In the genomic region with DNA sequence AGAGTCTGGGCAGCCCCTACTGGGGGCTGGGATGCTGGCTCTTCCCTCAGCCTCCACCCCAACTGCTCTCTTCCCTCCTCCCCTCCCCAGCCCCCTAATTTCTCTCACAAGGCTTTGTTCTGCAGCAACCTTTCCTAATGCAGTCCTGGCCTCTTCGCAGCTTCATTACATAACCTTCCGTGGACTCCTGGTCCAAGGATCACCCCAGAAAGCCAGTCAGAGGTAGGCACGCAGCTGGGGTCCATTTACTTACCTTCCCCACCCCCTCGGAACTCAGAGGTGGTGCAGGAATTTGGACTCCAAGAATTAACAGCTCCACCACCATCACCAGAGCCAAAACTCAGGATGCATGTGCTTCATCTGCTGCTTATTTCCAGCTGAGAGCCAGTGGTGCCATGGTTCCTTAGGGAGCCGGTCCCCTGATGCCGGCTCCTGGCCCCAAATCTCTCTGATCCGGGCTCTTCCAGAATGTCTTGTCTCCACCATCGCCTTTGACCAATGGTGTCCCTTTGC, we compare ENCODE assay signal across 1 cellular context.
TF ChIP-seq lines count a peak whose summit lies in the region.

No MANE protein-coding gene starts in this region.

TF ChIP-seq in HepG2, 621 proteins besides CTCF, POLR2A, EP300 and RAD21 (continues in another document):
- TF ChIP-seq FOXA3 (CRISPR knock-in tag; IDR thresholded peaks at IDR 0.05): 0 out of 2 replicates have a peak, but pooled peaks have one; percentile 30
- TF ChIP-seq, protein P1, sequence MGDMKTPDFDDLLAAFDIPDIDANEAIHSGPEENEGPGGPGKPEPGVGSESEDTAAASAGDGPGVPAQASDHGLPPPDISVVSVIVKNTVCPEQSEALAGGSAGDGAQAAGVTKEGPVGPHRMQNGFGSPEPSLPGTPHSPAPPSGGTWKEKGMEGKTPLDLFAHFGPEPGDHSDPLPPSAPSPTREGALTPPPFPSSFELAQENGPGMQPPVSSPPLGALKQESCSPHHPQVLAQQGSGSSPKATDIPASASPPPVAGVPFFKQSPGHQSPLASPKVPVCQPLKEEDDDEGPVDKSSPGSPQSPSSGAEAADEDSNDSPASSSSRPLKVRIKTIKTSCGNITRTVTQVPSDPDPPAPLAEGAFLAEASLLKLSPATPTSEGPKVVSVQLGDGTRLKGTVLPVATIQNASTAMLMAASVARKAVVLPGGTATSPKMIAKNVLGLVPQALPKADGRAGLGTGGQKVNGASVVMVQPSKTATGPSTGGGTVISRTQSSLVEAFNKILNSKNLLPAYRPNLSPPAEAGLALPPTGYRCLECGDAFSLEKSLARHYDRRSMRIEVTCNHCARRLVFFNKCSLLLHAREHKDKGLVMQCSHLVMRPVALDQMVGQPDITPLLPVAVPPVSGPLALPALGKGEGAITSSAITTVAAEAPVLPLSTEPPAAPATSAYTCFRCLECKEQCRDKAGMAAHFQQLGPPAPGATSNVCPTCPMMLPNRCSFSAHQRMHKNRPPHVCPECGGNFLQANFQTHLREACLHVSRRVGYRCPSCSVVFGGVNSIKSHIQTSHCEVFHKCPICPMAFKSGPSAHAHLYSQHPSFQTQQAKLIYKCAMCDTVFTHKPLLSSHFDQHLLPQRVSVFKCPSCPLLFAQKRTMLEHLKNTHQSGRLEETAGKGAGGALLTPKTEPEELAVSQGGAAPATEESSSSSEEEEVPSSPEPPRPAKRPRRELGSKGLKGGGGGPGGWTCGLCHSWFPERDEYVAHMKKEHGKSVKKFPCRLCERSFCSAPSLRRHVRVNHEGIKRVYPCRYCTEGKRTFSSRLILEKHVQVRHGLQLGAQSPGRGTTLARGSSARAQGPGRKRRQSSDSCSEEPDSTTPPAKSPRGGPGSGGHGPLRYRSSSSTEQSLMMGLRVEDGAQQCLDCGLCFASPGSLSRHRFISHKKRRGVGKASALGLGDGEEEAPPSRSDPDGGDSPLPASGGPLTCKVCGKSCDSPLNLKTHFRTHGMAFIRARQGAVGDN (CRISPR knock-in tag; IDR thresholded peaks at IDR 0.05): peak; percentile 42; the same call in 1 of the 2 replicates
- TF ChIP-seq SIX4 (CRISPR knock-in tag; IDR thresholded peaks at IDR 0.05): 0 out of 2 replicates have a peak, but pooled peaks have one; percentile 26
- no peak for TF ChIP-seq HDAC6 (IDR thresholded peaks at IDR 0.05; ENCODE audit: low read depth, low read length)
- peak; percentile 46; the same call in 1 of the 2 replicates for TF ChIP-seq ARNT2 (CRISPR knock-in tag; IDR thresholded peaks at IDR 0.05; ENCODE audit: low read depth)
- TF ChIP-seq NCOA2 (CRISPR knock-in tag; IDR thresholded peaks at IDR 0.05): peak; percentile 55
- TF ChIP-seq ETV6 (CRISPR knock-in tag; conservative IDR thresholded peaks at IDR 0.05): no peak
- TF ChIP-seq WIZ (CRISPR knock-in tag; IDR thresholded peaks at IDR 0.05): no peak; the same call in 1 of the 2 replicates
- TF ChIP-seq TEAD3 (CRISPR knock-in tag; optimal IDR thresholded peaks at IDR 0.05; ENCODE audit: borderline replicate concordance): peak; percentile 37
- TF ChIP-seq HNF4G (IDR thresholded peaks at IDR 0.05; ENCODE audit: borderline replicate concordance, low read depth, low read length): peak; percentile 86
- peak; percentile 76; the same call in 1 of the 2 replicates for TF ChIP-seq HNF4G (CRISPR knock-in tag; IDR thresholded peaks at IDR 0.05; ENCODE audit: borderline replicate concordance, low read depth)
- no peak for TF ChIP-seq ZNF382 (CRISPR knock-in tag; IDR thresholded peaks at IDR 0.05; ENCODE audit: borderline replicate concordance)
- TF ChIP-seq SOX5 (CRISPR knock-in tag; IDR thresholded peaks at IDR 0.05; ENCODE audit: borderline replicate concordance): peak; percentile 24; the same call in 1 of the 2 replicates
- no peak for TF ChIP-seq GFI1 (CRISPR knock-in tag; IDR thresholded peaks at IDR 0.05; ENCODE audit: borderline replicate concordance)
- TF ChIP-seq GLI4 (CRISPR knock-in tag; IDR thresholded peaks at IDR 0.05; ENCODE audit: borderline replicate concordance): 0 out of 2 replicates have a peak, but pooled peaks have one; percentile 43
- TF ChIP-seq, protein P2, sequence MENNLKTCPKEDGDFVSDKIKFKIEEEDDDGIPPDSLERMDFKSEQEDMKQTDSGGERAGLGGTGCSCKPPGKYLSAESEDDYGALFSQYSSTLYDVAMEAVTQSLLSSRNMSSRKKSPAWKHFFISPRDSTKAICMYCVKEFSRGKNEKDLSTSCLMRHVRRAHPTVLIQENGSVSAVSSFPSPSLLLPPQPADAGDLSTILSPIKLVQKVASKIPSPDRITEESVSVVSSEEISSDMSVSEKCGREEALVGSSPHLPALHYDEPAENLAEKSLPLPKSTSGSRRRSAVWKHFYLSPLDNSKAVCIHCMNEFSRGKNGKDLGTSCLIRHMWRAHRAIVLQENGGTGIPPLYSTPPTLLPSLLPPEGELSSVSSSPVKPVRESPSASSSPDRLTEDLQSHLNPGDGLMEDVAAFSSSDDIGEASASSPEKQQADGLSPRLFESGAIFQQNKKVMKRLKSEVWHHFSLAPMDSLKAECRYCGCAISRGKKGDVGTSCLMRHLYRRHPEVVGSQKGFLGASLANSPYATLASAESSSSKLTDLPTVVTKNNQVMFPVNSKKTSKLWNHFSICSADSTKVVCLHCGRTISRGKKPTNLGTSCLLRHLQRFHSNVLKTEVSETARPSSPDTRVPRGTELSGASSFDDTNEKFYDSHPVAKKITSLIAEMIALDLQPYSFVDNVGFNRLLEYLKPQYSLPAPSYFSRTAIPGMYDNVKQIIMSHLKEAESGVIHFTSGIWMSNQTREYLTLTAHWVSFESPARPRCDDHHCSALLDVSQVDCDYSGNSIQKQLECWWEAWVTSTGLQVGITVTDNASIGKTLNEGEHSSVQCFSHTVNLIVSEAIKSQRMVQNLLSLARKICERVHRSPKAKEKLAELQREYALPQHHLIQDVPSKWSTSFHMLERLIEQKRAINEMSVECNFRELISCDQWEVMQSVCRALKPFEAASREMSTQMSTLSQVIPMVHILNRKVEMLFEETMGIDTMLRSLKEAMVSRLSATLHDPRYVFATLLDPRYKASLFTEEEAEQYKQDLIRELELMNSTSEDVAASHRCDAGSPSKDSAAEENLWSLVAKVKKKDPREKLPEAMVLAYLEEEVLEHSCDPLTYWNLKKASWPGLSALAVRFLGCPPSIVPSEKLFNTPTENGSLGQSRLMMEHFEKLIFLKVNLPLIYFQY (CRISPR knock-in tag; IDR thresholded peaks at IDR 0.05; ENCODE audit: borderline replicate concordance): 0 out of 2 replicates have a peak, but pooled peaks have one; percentile 4
- TF ChIP-seq BRD4 (CRISPR knock-in tag; IDR thresholded peaks at IDR 0.05): no peak
- peak; percentile 51; the same call in 1 of the 2 replicates for TF ChIP-seq RXRB (CRISPR knock-in tag; IDR thresholded peaks at IDR 0.05; ENCODE audit: borderline replicate concordance)
- no peak for TF ChIP-seq ZNF775 (CRISPR knock-in tag; IDR thresholded peaks at IDR 0.05; ENCODE audit: borderline replicate concordance)
- TF ChIP-seq, protein P3, sequence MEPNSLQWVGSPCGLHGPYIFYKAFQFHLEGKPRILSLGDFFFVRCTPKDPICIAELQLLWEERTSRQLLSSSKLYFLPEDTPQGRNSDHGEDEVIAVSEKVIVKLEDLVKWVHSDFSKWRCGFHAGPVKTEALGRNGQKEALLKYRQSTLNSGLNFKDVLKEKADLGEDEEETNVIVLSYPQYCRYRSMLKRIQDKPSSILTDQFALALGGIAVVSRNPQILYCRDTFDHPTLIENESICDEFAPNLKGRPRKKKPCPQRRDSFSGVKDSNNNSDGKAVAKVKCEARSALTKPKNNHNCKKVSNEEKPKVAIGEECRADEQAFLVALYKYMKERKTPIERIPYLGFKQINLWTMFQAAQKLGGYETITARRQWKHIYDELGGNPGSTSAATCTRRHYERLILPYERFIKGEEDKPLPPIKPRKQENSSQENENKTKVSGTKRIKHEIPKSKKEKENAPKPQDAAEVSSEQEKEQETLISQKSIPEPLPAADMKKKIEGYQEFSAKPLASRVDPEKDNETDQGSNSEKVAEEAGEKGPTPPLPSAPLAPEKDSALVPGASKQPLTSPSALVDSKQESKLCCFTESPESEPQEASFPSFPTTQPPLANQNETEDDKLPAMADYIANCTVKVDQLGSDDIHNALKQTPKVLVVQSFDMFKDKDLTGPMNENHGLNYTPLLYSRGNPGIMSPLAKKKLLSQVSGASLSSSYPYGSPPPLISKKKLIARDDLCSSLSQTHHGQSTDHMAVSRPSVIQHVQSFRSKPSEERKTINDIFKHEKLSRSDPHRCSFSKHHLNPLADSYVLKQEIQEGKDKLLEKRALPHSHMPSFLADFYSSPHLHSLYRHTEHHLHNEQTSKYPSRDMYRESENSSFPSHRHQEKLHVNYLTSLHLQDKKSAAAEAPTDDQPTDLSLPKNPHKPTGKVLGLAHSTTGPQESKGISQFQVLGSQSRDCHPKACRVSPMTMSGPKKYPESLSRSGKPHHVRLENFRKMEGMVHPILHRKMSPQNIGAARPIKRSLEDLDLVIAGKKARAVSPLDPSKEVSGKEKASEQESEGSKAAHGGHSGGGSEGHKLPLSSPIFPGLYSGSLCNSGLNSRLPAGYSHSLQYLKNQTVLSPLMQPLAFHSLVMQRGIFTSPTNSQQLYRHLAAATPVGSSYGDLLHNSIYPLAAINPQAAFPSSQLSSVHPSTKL (CRISPR knock-in tag; IDR thresholded peaks at IDR 0.05): peak; percentile 67
- TF ChIP-seq, protein P4, sequence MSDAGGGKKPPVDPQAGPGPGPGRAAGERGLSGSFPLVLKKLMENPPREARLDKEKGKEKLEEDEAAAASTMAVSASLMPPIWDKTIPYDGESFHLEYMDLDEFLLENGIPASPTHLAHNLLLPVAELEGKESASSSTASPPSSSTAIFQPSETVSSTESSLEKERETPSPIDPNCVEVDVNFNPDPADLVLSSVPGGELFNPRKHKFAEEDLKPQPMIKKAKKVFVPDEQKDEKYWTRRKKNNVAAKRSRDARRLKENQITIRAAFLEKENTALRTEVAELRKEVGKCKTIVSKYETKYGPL (CRISPR knock-in tag; IDR thresholded peaks at IDR 0.05): peak; percentile 87; the same call in 1 of the 2 replicates
- TF ChIP-seq CREM (IDR thresholded peaks at IDR 0.05): peak; percentile 33
- no peak for TF ChIP-seq CREM (CRISPR knock-in tag; IDR thresholded peaks at IDR 0.05)
- no peak for TF ChIP-seq TP53 (CRISPR knock-in tag; conservative IDR thresholded peaks at IDR 0.05)
- no peak for TF ChIP-seq FOSL1 (CRISPR knock-in tag; IDR thresholded peaks at IDR 0.05; ENCODE audit: borderline replicate concordance)
- 0 out of 2 replicates have a peak, but pooled peaks have one; percentile 60 for TF ChIP-seq ZNF446 (CRISPR knock-in tag; IDR thresholded peaks at IDR 0.05)
- no peak for TF ChIP-seq ZNF34 (CRISPR knock-in tag; IDR thresholded peaks at IDR 0.05; ENCODE audit: borderline replicate concordance)
- no peak for TF ChIP-seq CBX5 (CRISPR knock-in tag; IDR thresholded peaks at IDR 0.05; ENCODE audit: borderline replicate concordance)
- TF ChIP-seq KDM2A (CRISPR knock-in tag; IDR thresholded peaks at IDR 0.05; ENCODE audit: borderline replicate concordance, low read depth): no peak
- TF ChIP-seq, protein P5, sequence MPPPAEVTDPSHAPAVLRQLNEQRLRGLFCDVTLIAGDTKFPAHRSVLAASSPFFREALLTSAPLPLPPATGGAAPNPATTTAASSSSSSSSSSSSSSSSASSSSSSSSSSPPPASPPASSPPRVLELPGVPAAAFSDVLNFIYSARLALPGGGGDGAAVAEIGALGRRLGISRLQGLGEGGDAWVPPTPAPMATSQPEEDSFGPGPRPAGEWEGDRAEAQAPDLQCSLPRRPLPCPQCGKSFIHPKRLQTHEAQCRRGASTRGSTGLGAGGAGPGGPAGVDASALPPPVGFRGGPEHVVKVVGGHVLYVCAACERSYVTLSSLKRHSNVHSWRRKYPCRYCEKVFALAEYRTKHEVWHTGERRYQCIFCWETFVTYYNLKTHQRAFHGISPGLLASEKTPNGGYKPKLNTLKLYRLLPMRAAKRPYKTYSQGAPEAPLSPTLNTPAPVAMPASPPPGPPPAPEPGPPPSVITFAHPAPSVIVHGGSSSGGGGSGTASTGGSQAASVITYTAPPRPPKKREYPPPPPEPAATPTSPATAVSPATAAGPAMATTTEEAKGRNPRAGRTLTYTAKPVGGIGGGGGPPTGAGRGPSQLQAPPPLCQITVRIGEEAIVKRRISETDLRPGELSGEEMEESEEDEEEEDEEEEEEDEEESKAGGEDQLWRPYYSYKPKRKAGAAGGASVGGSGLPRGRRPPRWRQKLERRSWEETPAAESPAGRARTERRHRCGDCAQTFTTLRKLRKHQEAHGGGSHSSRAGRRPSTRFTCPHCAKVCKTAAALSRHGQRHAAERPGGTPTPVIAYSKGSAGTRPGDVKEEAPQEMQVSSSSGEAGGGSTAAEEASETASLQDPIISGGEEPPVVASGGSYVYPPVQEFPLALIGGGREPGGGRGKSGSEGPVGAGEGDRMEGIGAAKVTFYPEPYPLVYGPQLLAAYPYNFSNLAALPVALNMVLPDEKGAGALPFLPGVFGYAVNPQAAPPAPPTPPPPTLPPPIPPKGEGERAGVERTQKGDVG (CRISPR knock-in tag; IDR thresholded peaks at IDR 0.05; ENCODE audit: borderline replicate concordance): no peak
- TF ChIP-seq, protein P6, sequence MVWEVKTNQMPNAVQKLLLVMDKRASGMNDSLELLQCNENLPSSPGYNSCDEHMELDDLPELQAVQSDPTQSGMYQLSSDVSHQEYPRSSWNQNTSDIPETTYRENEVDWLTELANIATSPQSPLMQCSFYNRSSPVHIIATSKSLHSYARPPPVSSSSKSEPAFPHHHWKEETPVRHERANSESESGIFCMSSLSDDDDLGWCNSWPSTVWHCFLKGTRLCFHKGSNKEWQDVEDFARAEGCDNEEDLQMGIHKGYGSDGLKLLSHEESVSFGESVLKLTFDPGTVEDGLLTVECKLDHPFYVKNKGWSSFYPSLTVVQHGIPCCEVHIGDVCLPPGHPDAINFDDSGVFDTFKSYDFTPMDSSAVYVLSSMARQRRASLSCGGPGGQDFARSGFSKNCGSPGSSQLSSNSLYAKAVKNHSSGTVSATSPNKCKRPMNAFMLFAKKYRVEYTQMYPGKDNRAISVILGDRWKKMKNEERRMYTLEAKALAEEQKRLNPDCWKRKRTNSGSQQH (CRISPR knock-in tag; IDR thresholded peaks at IDR 0.05; ENCODE audit: low read depth): 0 out of 2 replicates have a peak, but pooled peaks have one; percentile 7
- no peak for TF ChIP-seq TBP (CRISPR knock-in tag; IDR thresholded peaks at IDR 0.05)
- TF ChIP-seq SOX13 (IDR thresholded peaks at IDR 0.05): peak; percentile 29; the same call in 1 of the 2 replicates
- TF ChIP-seq SOX13 (CRISPR knock-in tag; conservative IDR thresholded peaks at IDR 0.05 in 1 of 2, IDR thresholded peaks at IDR 0.05 in 1 of 2): peak in 1 of 2 experiments; percentile 49; a peak in 2 of 4 replicates
- no peak for TF ChIP-seq JARID2 (CRISPR knock-in tag; IDR thresholded peaks at IDR 0.05; ENCODE audit: insufficient replicate concordance)
- TF ChIP-seq FOXA1 (IDR thresholded peaks at IDR 0.05): no peak
- TF ChIP-seq FOXA1 (CRISPR knock-in tag; IDR thresholded peaks at IDR 0.05): 0 out of 2 replicates have a peak, but pooled peaks have one; percentile 5
- TF ChIP-seq, protein P7, sequence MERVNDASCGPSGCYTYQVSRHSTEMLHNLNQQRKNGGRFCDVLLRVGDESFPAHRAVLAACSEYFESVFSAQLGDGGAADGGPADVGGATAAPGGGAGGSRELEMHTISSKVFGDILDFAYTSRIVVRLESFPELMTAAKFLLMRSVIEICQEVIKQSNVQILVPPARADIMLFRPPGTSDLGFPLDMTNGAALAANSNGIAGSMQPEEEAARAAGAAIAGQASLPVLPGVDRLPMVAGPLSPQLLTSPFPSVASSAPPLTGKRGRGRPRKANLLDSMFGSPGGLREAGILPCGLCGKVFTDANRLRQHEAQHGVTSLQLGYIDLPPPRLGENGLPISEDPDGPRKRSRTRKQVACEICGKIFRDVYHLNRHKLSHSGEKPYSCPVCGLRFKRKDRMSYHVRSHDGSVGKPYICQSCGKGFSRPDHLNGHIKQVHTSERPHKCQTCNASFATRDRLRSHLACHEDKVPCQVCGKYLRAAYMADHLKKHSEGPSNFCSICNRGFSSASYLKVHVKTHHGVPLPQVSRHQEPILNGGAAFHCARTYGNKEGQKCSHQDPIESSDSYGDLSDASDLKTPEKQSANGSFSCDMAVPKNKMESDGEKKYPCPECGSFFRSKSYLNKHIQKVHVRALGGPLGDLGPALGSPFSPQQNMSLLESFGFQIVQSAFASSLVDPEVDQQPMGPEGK (CRISPR knock-in tag; IDR thresholded peaks at IDR 0.05): peak; percentile 73
- no peak for TF ChIP-seq SP4 (CRISPR knock-in tag; IDR thresholded peaks at IDR 0.05)
